In genomic region chr6:125212377-125212776, GRCh38 we compare ENCODE assay signal across 20 cellular contexts. TPM values are rescaled to one million over a fixed set of nuclear protein-coding genes. Genes with fewer than 3 reads are reported as not detected.
DNase-seq lines count a peak whose midpoint lies in the region; ATAC-seq and TF ChIP-seq lines count a peak whose summit lies in the region.
"Had no signal": no experiment of that assay in that cellular context is flagged by ENCODE, and none has a peak within 500 bp of the region (broad histone marks: within the 10 kb centered on the region; RNA-seq: fewer than 3 reads in every experiment).

No MANE protein-coding gene starts in this region.

- H2AFZ ChIP-seq in SK-N-SH (ENCODE audit: low read depth): no peak overlapping the region

- POLR2A ChIA-PET in SK-N-SH (lab: Yijun Ruan, JAX): no interaction called here
- POLR2A ChIA-PET in activated CD4-positive, alpha-beta memory T cell treated with anti-CD3 and anti-CD28 coated beads, Interleukin-2, amount 10 ng/mL, durations not matched to agents 7 days and 5 days (lab: Charles Lee): no interaction called here

- no peaks in the 10 kb centered on the region for H3K9me2 ChIP-seq in SK-N-SH

- no peaks in the 10 kb centered on the region for H3K4me1 ChIP-seq in SK-N-SH (ENCODE audit: control insufficient read depth in 1 of 2, insufficient read depth in 2 of 2, low read depth in 1 of 2, low read length in 1 of 2)
- H3K4me1 ChIP-seq: BLaER1 treated with 17β-estradiol and CSF1 and Interleukin-3, amounts not matched to agents 10 nM and 100 nM; Caco-2 had no signal

- no peak for TF ChIP-seq RAD21 in SK-N-SH (IDR thresholded peaks at IDR 0.05; ENCODE audit: low read length)

- H3K9ac ChIP-seq in SK-N-SH: no peak overlapping the region
- H3K9ac ChIP-seq: BLaER1 treated with 17β-estradiol and CSF1 and Interleukin-3, amounts not matched to agents 10 nM and 100 nM had no signal

- no peak overlapping the region for H3K27ac Mint-ChIP-seq in activated CD4-positive, alpha-beta memory T cell treated with anti-CD3 and anti-CD28 coated beads, Interleukin-2, amount 10 ng/mL, durations not matched to agents 7 days and 5 days
- H3K27ac Mint-ChIP-seq: CD4-positive, alpha-beta memory T cell; IgD-negative memory B cell had no signal

- no peaks in the 10 kb centered on the region for H4K20me1 ChIP-seq in SK-N-SH (ENCODE audit: insufficient read depth)
- H4K20me1 ChIP-seq: BLaER1 treated with 17β-estradiol and CSF1 and Interleukin-3, amounts not matched to agents 10 nM and 100 nM had no signal

- no peaks in the 10 kb centered on the region for H3K4me1 Mint-ChIP-seq in activated CD4-positive, alpha-beta memory T cell treated with anti-CD3 and anti-CD28 coated beads, Interleukin-2, amount 10 ng/mL, durations not matched to agents 7 days and 5 days
- H3K4me1 Mint-ChIP-seq: CD4-positive, alpha-beta memory T cell; IgD-negative memory B cell had no signal

- 36% methylated on average over 2 of the region's 2 CpGs for WGBS in SK-N-SH (ENCODE audit: low lambda C conversion rate)

- H3K4me3 ChIP-seq in SK-N-SH (ENCODE audit: low read depth in 2 of 2, low read length in 1 of 2) (no peak overlapping the region), retinal pigment epithelial cell (ENCODE audit: low read length) (no peak overlapping the region)
- H3K4me3 ChIP-seq: BLaER1 treated with 17β-estradiol and CSF1 and Interleukin-3, amounts not matched to agents 10 nM and 100 nM had no signal

- H3K36me3 ChIP-seq in SK-N-SH (replicated peaks in 1 of 2; ENCODE audit: control insufficient read depth in 1 of 2, insufficient read depth in 2 of 2, low read length in 1 of 2): no peaks in the 10 kb centered on the region
- H3K36me3 ChIP-seq: BLaER1 treated with 17β-estradiol and CSF1 and Interleukin-3, amounts not matched to agents 10 nM and 100 nM had no signal

- CTCF ChIA-PET in SK-N-SH (lab: Yijun Ruan, JAX): no interaction called here
- CTCF ChIA-PET in activated CD4-positive, alpha-beta memory T cell treated with anti-CD3 and anti-CD28 coated beads, Interleukin-2, amount 10 ng/mL, durations not matched to agents 7 days and 5 days (lab: Charles Lee): no interaction called here

- no peak overlapping the region for H3K4me2 ChIP-seq in SK-N-SH

- H3K36me3 Mint-ChIP-seq in activated CD4-positive, alpha-beta memory T cell treated with anti-CD3 and anti-CD28 coated beads, Interleukin-2, amount 10 ng/mL, durations not matched to agents 7 days and 5 days (ENCODE audit: low read depth): no peaks in the 10 kb centered on the region
- H3K36me3 Mint-ChIP-seq: CD4-positive, alpha-beta memory T cell; IgD-negative memory B cell had no signal

- TF ChIP-seq EP300 in SK-N-SH (IDR thresholded peaks at IDR 0.05; ENCODE audit: borderline replicate concordance in 1 of 2, low read depth in 1 of 2, low read length in 1 of 2): no peak

- TF ChIP-seq CTCF in SK-N-SH (IDR thresholded peaks at IDR 0.05): no peak
- no peak for TF ChIP-seq CTCF in retinal pigment epithelial cell (conservative IDR thresholded peaks at IDR 0.05; ENCODE audit: low read depth, low read length)

- DNase-seq in SK-N-SH: no peak
- peak; percentile 18 for DNase-seq in iPS-NIHi11 (ENCODE audit: low spot score)
- DNase-seq in retinal pigment epithelial cell (ENCODE audit: low read depth): peak; percentile 97
- DNase-seq in NCI-H1436 treated with DMSO at 0.1 percent for 48 hours (lab: John Stamatoyannopoulos, UW): no peak
- DNase-seq in NCI-H187 treated with DMSO at 0.1 percent for 48 hours (lab: John Stamatoyannopoulos, UW): no peak
- no peak for DNase-seq in activated CD4-positive, alpha-beta memory T cell treated with anti-CD3 and anti-CD28 coated beads, Interleukin-2, amount 10 ng/mL, durations not matched to agents 7 days and 5 days
- no peak for DNase-seq in NCI-H146 (lab: John Stamatoyannopoulos, UW)
- DNase-seq: Caco-2; CD4-positive, alpha-beta memory T cell; DMS 273 treated with DMSO at 0.1 percent for 48 hours; DMS79 treated with DMSO at 0.1 percent for 48 hours; Karpas-422; NCI-H1417; NCI-H1930; NCI-H510A had no signal

- H3K79me2 ChIP-seq in SK-N-SH (ENCODE audit: insufficient read depth): no peaks in the 10 kb centered on the region

- H3K9me3 ChIP-seq in SK-N-SH: no peaks in the 10 kb centered on the region
- H3K9me3 ChIP-seq: BLaER1 treated with 17β-estradiol and CSF1 and Interleukin-3, amounts not matched to agents 10 nM and 100 nM; Caco-2 had no signal

- ATAC-seq in SK-N-SH treated with all-trans-retinoic acid at 6 μM for 48 hours: peak; percentile 40

- no peak overlapping the region for H3K4me3 Mint-ChIP-seq in activated CD4-positive, alpha-beta memory T cell treated with anti-CD3 and anti-CD28 coated beads, Interleukin-2, amount 10 ng/mL, durations not matched to agents 7 days and 5 days
- H3K4me3 Mint-ChIP-seq: CD4-positive, alpha-beta memory T cell; IgD-negative memory B cell had no signal

- H3K27me3 Mint-ChIP-seq in activated CD4-positive, alpha-beta memory T cell treated with anti-CD3 and anti-CD28 coated beads, Interleukin-2, amount 10 ng/mL, durations not matched to agents 7 days and 5 days: peaks cover 5% of the 10 kb centered on the region

- H3K9me3 Mint-ChIP-seq in activated CD4-positive, alpha-beta memory T cell treated with anti-CD3 and anti-CD28 coated beads, Interleukin-2, amount 10 ng/mL, durations not matched to agents 7 days and 5 days: no peaks in the 10 kb centered on the region
- H3K9me3 Mint-ChIP-seq: CD4-positive, alpha-beta memory T cell; IgD-negative memory B cell had no signal

- H3K27ac ChIP-seq in SK-N-SH (ENCODE audit: low read depth in 2 of 2, low read length in 1 of 2): no peak overlapping the region
- H3K27ac ChIP-seq: 22Rv1; BLaER1 treated with 17β-estradiol and CSF1 and Interleukin-3, amounts not matched to agents 10 nM and 100 nM; RWPE1 had no signal

- H3F3A ChIP-seq in SK-N-SH (replicated peaks; ENCODE audit: insufficient read depth): no peaks in the 10 kb centered on the region

- peaks cover 9% of the 10 kb centered on the region; the same call in 1 of the 2 replicates for H3K27me3 ChIP-seq in SK-N-SH (ENCODE audit: insufficient read depth)
- H3K27me3 ChIP-seq: BLaER1 treated with 17β-estradiol and CSF1 and Interleukin-3, amounts not matched to agents 10 nM and 100 nM had no signal

TF ChIP-seq in SK-N-SH treated with all-trans-retinoic acid at 6 μM for 48 hours, 23 proteins besides CTCF, POLR2A, EP300 and RAD21 (continues in another document):
- TF ChIP-seq ESRRG (CRISPR knock-in tag; IDR thresholded peaks at IDR 0.05) (no peak), TOX (CRISPR knock-in tag; IDR thresholded peaks at IDR 0.05; ENCODE audit: borderline replicate concordance) (no peak), ZFP30 (CRISPR knock-in tag; IDR thresholded peaks at IDR 0.05) (no peak), ISL1 (CRISPR knock-in tag; IDR thresholded peaks at IDR 0.05) (no peak), BACH2 (CRISPR knock-in tag; IDR thresholded peaks at IDR 0.05; ENCODE audit: borderline replicate concordance) (no peak)
- TF ChIP-seq, protein P1, sequence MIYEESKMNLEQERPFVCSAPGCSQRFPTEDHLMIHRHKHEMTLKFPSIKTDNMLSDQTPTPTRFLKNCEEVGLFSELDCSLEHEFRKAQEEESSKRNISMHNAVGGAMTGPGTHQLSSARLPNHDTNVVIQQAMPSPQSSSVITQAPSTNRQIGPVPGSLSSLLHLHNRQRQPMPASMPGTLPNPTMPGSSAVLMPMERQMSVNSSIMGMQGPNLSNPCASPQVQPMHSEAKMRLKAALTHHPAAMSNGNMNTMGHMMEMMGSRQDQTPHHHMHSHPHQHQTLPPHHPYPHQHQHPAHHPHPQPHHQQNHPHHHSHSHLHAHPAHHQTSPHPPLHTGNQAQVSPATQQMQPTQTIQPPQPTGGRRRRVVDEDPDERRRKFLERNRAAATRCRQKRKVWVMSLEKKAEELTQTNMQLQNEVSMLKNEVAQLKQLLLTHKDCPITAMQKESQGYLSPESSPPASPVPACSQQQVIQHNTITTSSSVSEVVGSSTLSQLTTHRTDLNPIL (CRISPR knock-in tag; IDR thresholded peaks at IDR 0.05; ENCODE audit: low read depth): no peak

TF ChIP-seq in SK-N-SH, 30 proteins besides CTCF, POLR2A, EP300 and RAD21 (continues in another document):
- TF ChIP-seq FOXM1 (IDR thresholded peaks at IDR 0.05; ENCODE audit: low read depth) (no peak), GATA2 (CRISPR knock-in tag; IDR thresholded peaks at IDR 0.05) (no peak), SIN3A (IDR thresholded peaks at IDR 0.05; ENCODE audit: borderline replicate concordance, low read depth, low read length) (no peak), TCF12 (IDR thresholded peaks at IDR 0.05) (no peak), RXRA (IDR thresholded peaks at IDR 0.05; ENCODE audit: borderline replicate concordance, low read depth) (no peak), CHD2 (IDR thresholded peaks at IDR 0.05; ENCODE audit: low read length, partially characterized antibody) (no peak), TAF1 (IDR thresholded peaks at IDR 0.05; ENCODE audit: borderline replicate concordance, low read depth, low read length) (no peak), ZBTB33 (IDR thresholded peaks at IDR 0.05; ENCODE audit: borderline replicate concordance, low read depth) (no peak), POLR2AphosphoS5 (IDR thresholded peaks at IDR 0.05; ENCODE audit: low read depth, low read length) (no peak), FOSL2 (IDR thresholded peaks at IDR 0.05; ENCODE audit: borderline replicate concordance, low read depth) (no peak), SMC3 (IDR thresholded peaks at IDR 0.05; ENCODE audit: low read depth, low read length) (no peak)

RNA-seq across cellular contexts. Expression of gene TPD52L1, which starts 58.8 kb away (rescaled TPM):
- polyA plus RNA-seq in SK-N-SH (2012; rRNA removed): 0.13 and 0.19 TPM in 2 replicates
- polyA plus RNA-seq in SK-N-SH (2012; cell fraction: cytosol; rRNA removed): 0.14 and 0.17 TPM in 2 replicates
- 0.12 TPM in 1 of 2 replicates, not detected in the other for polyA plus RNA-seq in SK-N-SH (2012; cell fraction: nucleus; rRNA removed)
- not detected for total RNA-seq in activated CD4-positive, alpha-beta memory T cell treated with anti-CD3 and anti-CD28 coated beads, Interleukin-2, amount 10 ng/mL, durations not matched to agents 7 days and 5 days
- polyA plus RNA-seq: IgD-negative memory B cell had no signal

Comparison
In these comparisons a context has a peak if more than half of its experiments do, and no peak if none do; other contexts are left out.
1. DNase-seq: peak in iPS-NIHi11 (single experiment) and retinal pigment epithelial cell (single experiment); none in SK-N-SH (single experiment), NCI-H1436 treated with DMSO at 0.1 percent for 48 hours (single experiment), NCI-H187 treated with DMSO at 0.1 percent for 48 hours (single experiment), activated CD4-positive, alpha-beta memory T cell treated with anti-CD3 and anti-CD28 coated beads, Interleukin-2, amount 10 ng/mL, durations not matched to agents 7 days and 5 days (single experiment) and NCI-H146 (single experiment).